ENCODE assay signal across 21 cellular contexts in the genomic region with DNA sequence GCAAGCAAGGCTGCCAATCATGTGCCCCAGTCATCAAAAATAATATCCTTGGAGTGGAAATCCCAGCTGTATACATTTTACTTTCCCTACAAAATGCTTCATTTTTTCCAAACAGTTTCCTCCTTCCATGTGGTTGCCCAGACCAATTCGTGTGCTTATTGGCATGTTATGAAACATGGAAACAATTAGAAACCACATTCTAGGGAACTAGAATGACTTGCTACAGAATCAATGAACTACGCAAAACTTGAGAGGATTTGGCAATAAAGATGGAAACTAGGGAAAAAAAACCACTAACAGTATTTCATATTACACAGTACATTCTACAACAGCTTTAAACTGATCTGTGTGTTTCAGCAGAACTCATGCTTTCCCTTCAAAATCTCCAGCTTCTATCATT.
DNase-seq lines count a peak whose midpoint lies in the region; ATAC-seq and TF ChIP-seq lines count a peak whose summit lies in the region.
"Had no signal": no experiment of that assay in that cellular context is flagged by ENCODE, and none has a peak within 500 bp of the region (broad histone marks: within the 10 kb centered on the region; RNA-seq: fewer than 3 reads in every experiment).

No MANE protein-coding gene starts in this region.

- in situ Hi-C loops in transverse colon (cut with MboI; ENCODE audit: low pct_ligation_motif_present in 1 of 4, low pct_unique_long_range_greater_than_20kb in 1 of 4, low sequenced_read_pairs in 3 of 4) = no loop called here

- H3K27ac ChIP-seq in psoas muscle (no peak overlapping the region), transverse colon (no peak overlapping the region)
- H3K27ac ChIP-seq: RWPE1 had no signal

- intact Hi-C loops in psoas muscle (cut with DNase I) (no loop called here), transverse colon (cut with DNase I; ENCODE audit: low total_unique reads) (no loop called here)

- WGBS in psoas muscle, 3 donors = 76 to 90% (median 84%) methylated on average over 2 of the region's 2 CpGs
- 74 to 78% methylated on average over 2 of the region's 2 CpGs for WGBS in transverse colon (ENCODE audit: low coverage in 1 of 2), 2 donors

- TF ChIP-seq POLR2A in transverse colon (IDR thresholded peaks at IDR 0.05) = no peak

- no peak for TF ChIP-seq EP300 in transverse colon (IDR thresholded peaks at IDR 0.05; ENCODE audit: low read depth)

- H3K4me1 ChIP-seq in psoas muscle (no peaks in the 10 kb centered on the region), transverse colon (no peaks in the 10 kb centered on the region)

- no peak for TF ChIP-seq CTCF in psoas muscle (IDR thresholded peaks at IDR 0.05)
- TF ChIP-seq CTCF in transverse colon (IDR thresholded peaks at IDR 0.05) = no peak

- H3K4me3 ChIP-seq in psoas muscle (no peak overlapping the region), transverse colon (no peak overlapping the region)

- no peaks in the 10 kb centered on the region for H3K27me3 ChIP-seq in psoas muscle (ENCODE audit: insufficient read depth in 3 of 3, low read length in 2 of 3)
- no peaks in the 10 kb centered on the region for H3K27me3 ChIP-seq in transverse colon

- no peak for ATAC-seq in psoas muscle

- H3K36me3 ChIP-seq in psoas muscle (ENCODE audit: insufficient read depth in 1 of 2, low read depth in 1 of 2) (no peaks in the 10 kb centered on the region), transverse colon (no peaks in the 10 kb centered on the region)

- H3K9me3 ChIP-seq in psoas muscle = no peaks in the 10 kb centered on the region
- no peaks in the 10 kb centered on the region for H3K9me3 ChIP-seq in transverse colon
- H3K9me3 ChIP-seq: SK-N-SH had no signal

- DNase-seq in AML-193 (lab: John Stamatoyannopoulos, UW) (peak; percentile 31 to 33), MV-4-11 (lab: John Stamatoyannopoulos, UW) (peak; percentile 91), fibroblast of peridontal ligament (ENCODE audit: extremely low read depth) (peak; percentile 98), renal cortical epithelial cell (ENCODE audit: low read depth) (peak; percentile 49), psoas muscle (no peak), globus pallidus (ENCODE audit: low spot score) (no peak), transverse colon (no peak)
- DNase-seq: C1 segment of cervical spinal cord; CD8-positive, alpha-beta memory T cell; DMS53; GDM1; GOT3; HCEC 1CT; KG1; NCI-H1417; NCI-H1694 treated with DMSO at 0.1 percent for 48 hours; NCI-H446; NCI-H526; SIG-M5; SK-N-SH had no signal

Comparison
In these comparisons a context has a peak if more than half of its experiments do, and no peak if none do; other contexts are left out.
1. DNase-seq: peak in AML-193 (2 of 2), MV-4-11 (single experiment), fibroblast of peridontal ligament (single experiment) and renal cortical epithelial cell (single experiment); none in psoas muscle (0 of 2), globus pallidus (single experiment) and transverse colon (single experiment).